ENCODE assay signal across 11 cellular contexts in genomic region chr10:37057280-37057679, GRCh38.
"Had no signal": no experiment of that assay in that cellular context is flagged by ENCODE, and none has a peak within 500 bp of the region (broad histone marks: within the 10 kb centered on the region; RNA-seq: fewer than 3 reads in every experiment).

No MANE protein-coding gene starts in this region.

- FAIRE-seq: H1, H54 had no signal

- H3K4me1 ChIP-seq: HAP-1 had no signal

- DNase-seq: GM23248, GOT3, H7, H9, HCEC 1CT, HFFc6 had no signal

- H2AFZ ChIP-seq: GM23248, GM23338 had no signal

- H3K9me3 ChIP-seq: HAP-1 had no signal

- H3K9ac ChIP-seq: GM23248 had no signal

- H3K36me3 ChIP-seq: HAP-1 had no signal

- H3K4me2 ChIP-seq: GM23338 had no signal

- ATAC-seq: GM23338, HCT116 had no signal

- H3K4me3 ChIP-seq: GM23248, GM23338, HAP-1 had no signal

- H3K27ac ChIP-seq: GM23248 had no signal
